ENCODE assay signal across 15 cellular contexts in the genomic region with DNA sequence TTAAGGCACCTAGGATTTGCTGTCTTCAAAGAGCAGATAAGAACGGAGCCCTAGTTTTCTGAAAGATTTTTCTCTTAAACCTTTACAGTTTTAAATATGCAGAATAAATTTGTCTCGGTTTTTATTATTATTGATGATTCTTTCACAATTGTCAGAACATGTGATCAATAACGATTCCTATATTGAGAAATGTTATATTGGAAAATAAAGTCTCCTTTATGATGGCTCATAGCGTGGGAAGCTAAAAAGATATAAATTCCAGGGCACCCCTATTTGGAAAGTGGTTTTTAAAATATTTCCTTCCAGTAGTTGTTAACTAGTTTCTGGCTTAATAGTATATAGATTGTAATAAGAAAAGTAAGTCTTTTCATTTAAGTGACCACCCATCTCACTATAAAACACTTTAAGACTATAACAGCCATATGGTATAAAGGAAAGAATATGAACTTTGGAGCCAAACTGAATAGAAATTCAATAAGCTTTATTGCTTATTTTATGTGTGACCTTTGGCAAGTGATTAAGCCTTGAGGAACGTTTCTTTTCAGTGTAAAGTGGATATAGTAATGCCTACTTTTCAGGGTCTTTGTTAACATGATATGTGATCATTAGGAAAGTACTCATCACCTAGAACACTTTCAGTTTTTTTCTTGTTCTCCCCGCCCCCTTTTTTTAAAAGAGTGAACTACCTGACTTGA.
DNase-seq lines count a peak whose midpoint lies in the region; ATAC-seq, FAIRE-seq and TF ChIP-seq lines count a peak whose summit lies in the region.
"Had no signal": no experiment of that assay in that cellular context is flagged by ENCODE, and none has a peak within 500 bp of the region (broad histone marks: within the 10 kb centered on the region; RNA-seq: fewer than 3 reads in every experiment).

No MANE protein-coding gene starts in this region.

- POLR2A ChIA-PET in AG04450 (lab: Yijun Ruan, JAX), result no interaction called here
- POLR2A ChIA-PET in CD8-positive, alpha-beta memory T cell (lab: Charles Lee), result no interaction called here

- no peaks in the 10 kb centered on the region for H4K20me1 ChIP-seq in astrocyte (ENCODE audit: insufficient read depth, low read length)

- H3K4me1 ChIP-seq in astrocyte (ENCODE audit: insufficient read depth, low read length) (no peaks in the 10 kb centered on the region), mesenchymal stem cell (ENCODE audit: control insufficient read depth, insufficient read depth, low read depth, low read length) (no peaks in the 10 kb centered on the region)
- no peaks in the 10 kb centered on the region for H3K4me1 ChIP-seq in CD8-positive, alpha-beta memory T cell (ENCODE audit: insufficient read depth, low read length)
- H3K4me1 ChIP-seq: Caco-2 had no signal

- no peak overlapping the region for H3K18ac ChIP-seq in mesenchymal stem cell (ENCODE audit: low read depth in 1 of 2, low read length in 2 of 2)

- 75% methylated on average over 4 of the region's 6 CpGs for WGBS in mesenchymal stem cell

- peak overlapping the region; percentile 32; the same call in 1 of the 2 replicates for H3K4me3 Mint-ChIP-seq in HFFc6
- no peak overlapping the region for H3K4me3 Mint-ChIP-seq in astrocyte (ENCODE audit: unreplicated experiment)
- H3K4me3 Mint-ChIP-seq in CD8-positive, alpha-beta memory T cell, result no peak overlapping the region
- H3K4me3 Mint-ChIP-seq: stimulated activated naive CD8-positive, alpha-beta T cell treated with anti-CD3 and anti-CD28 coated beads, Interleukin-15, amount 100 ng/mL, for 72 hours; T-cell had no signal

- H4K8ac ChIP-seq in mesenchymal stem cell (ENCODE audit: low read length), result no peak overlapping the region

- H2AK5ac ChIP-seq in mesenchymal stem cell (ENCODE audit: low read length, severe bottlenecking), result no peak overlapping the region

- H3K9me3 Mint-ChIP-seq in HFFc6 (no peaks in the 10 kb centered on the region), astrocyte (ENCODE audit: unreplicated experiment) (no peaks in the 10 kb centered on the region)
- H3K9me3 Mint-ChIP-seq in CD8-positive, alpha-beta memory T cell, result no peaks in the 10 kb centered on the region
- H3K9me3 Mint-ChIP-seq: activated naive CD4-positive, alpha-beta T cell treated with anti-CD3 and anti-CD28 coated beads, Interleukin-2, amount 50 U/mL, for 72 hours; stimulated activated naive CD8-positive, alpha-beta T cell treated with anti-CD3 and anti-CD28 coated beads, Interleukin-15, amount 100 ng/mL, for 72 hours; T-cell had no signal

- no peak overlapping the region for H2BK5ac ChIP-seq in mesenchymal stem cell (ENCODE audit: low read depth, low read length, poor library complexity, severe bottlenecking)

- no peak overlapping the region for H3K27ac ChIP-seq in AG04450 (ENCODE audit: low read depth, low read length)
- H3K27ac ChIP-seq in astrocyte (ENCODE audit: low read depth, low read length), result no peak overlapping the region
- no peak overlapping the region for H3K27ac ChIP-seq in mesenchymal stem cell (ENCODE audit: low read length, poor library complexity, severe bottlenecking)
- H3K27ac ChIP-seq in CD8-positive, alpha-beta memory T cell (ENCODE audit: low read depth, low read length), result no peak overlapping the region

- no peaks in the 10 kb centered on the region for H3K79me2 ChIP-seq in astrocyte (ENCODE audit: insufficient read depth, low read length)

- no peak overlapping the region for H4K91ac ChIP-seq in mesenchymal stem cell (ENCODE audit: low read length)

- H3K4me1 Mint-ChIP-seq in HFFc6 (ENCODE audit: low read depth), result peaks cover 19% of the 10 kb centered on the region
- H3K4me1 Mint-ChIP-seq in astrocyte (ENCODE audit: low read depth, unreplicated experiment), result no peaks in the 10 kb centered on the region
- peaks cover 0 to 5% (median 3%) of the 10 kb centered on the region in 3 donors for H3K4me1 Mint-ChIP-seq in CD8-positive, alpha-beta memory T cell

- H3K4me2 ChIP-seq in astrocyte (ENCODE audit: low read length) (peak overlapping the region; percentile 30), mesenchymal stem cell (ENCODE audit: low read length, poor library complexity, severe bottlenecking) (no peak overlapping the region)

- H3K79me1 ChIP-seq in mesenchymal stem cell (replicated peaks; ENCODE audit: low read length, poor library complexity, severe bottlenecking), result no peaks in the 10 kb centered on the region

- CTCF ChIA-PET in AG04450 (lab: Charles Lee), result interaction anchor here (0.6 to 3.8 kb wide), 20 partner anchors 9 to 729 kb away, joined by 3 to 33 read pairs (median 4); no protein-coding TSS in a partner anchor
- CTCF ChIA-PET in CD8-positive, alpha-beta memory T cell (lab: Charles Lee), result interaction anchor here (1.1 to 1.4 kb wide), 4 partner anchors 10 to 19 kb away, joined by 3 to 4 read pairs (median 4); no protein-coding TSS in a partner anchor

- H3K9me3 ChIP-seq in AG04450 (ENCODE audit: control insufficient read depth, insufficient read depth, low read length) (no peaks in the 10 kb centered on the region), astrocyte (ENCODE audit: insufficient read depth, low read depth, low read length) (no peaks in the 10 kb centered on the region), mesenchymal stem cell (ENCODE audit: control insufficient read depth, low read length) (no peaks in the 10 kb centered on the region)
- H3K9me3 ChIP-seq in CD8-positive, alpha-beta memory T cell (ENCODE audit: low read length), result no peaks in the 10 kb centered on the region
- H3K9me3 ChIP-seq: Caco-2 had no signal

- H2AFZ ChIP-seq in astrocyte (ENCODE audit: low read depth, low read length) (no peak overlapping the region), mesenchymal stem cell (ENCODE audit: low read depth, low read length) (no peak overlapping the region)

- no peak overlapping the region for H3K23ac ChIP-seq in mesenchymal stem cell (ENCODE audit: low read length in 2 of 2)

- H3K36me3 ChIP-seq in astrocyte (ENCODE audit: insufficient read depth, low read length), result no peaks in the 10 kb centered on the region
- no peaks in the 10 kb centered on the region for H3K36me3 ChIP-seq in mesenchymal stem cell (ENCODE audit: control insufficient read depth in 1 of 2, insufficient read depth in 2 of 2, low read depth in 1 of 2, low read length in 2 of 2)
- H3K36me3 ChIP-seq in CD8-positive, alpha-beta memory T cell (ENCODE audit: insufficient read depth, low read length), result no peaks in the 10 kb centered on the region

- H3K27me3 Mint-ChIP-seq in HFFc6 (ENCODE audit: insufficient read depth), result no peaks in the 10 kb centered on the region
- no peaks in the 10 kb centered on the region for H3K27me3 Mint-ChIP-seq in astrocyte (ENCODE audit: low read depth, unreplicated experiment)
- peaks cover 5 to 36% of the 10 kb centered on the region in 2 donors for H3K27me3 Mint-ChIP-seq in CD8-positive, alpha-beta memory T cell

- H3K27ac Mint-ChIP-seq in HFFc6, result no peak overlapping the region
- no peak overlapping the region for H3K27ac Mint-ChIP-seq in astrocyte (ENCODE audit: unreplicated experiment)
- H3K27ac Mint-ChIP-seq in CD8-positive, alpha-beta memory T cell, result no peak overlapping the region
- H3K27ac Mint-ChIP-seq: stimulated activated naive CD8-positive, alpha-beta T cell treated with anti-CD3 and anti-CD28 coated beads, Interleukin-15, amount 100 ng/mL, for 72 hours; T-cell had no signal

- H3K36me3 Mint-ChIP-seq in HFFc6 (ENCODE audit: low read depth) (no peaks in the 10 kb centered on the region), astrocyte (ENCODE audit: low read depth, unreplicated experiment) (no peaks in the 10 kb centered on the region)
- H3K36me3 Mint-ChIP-seq in CD8-positive, alpha-beta memory T cell, result no peaks in the 10 kb centered on the region
- H3K36me3 Mint-ChIP-seq: activated naive CD4-positive, alpha-beta T cell treated with anti-CD3 and anti-CD28 coated beads, Interleukin-2, amount 50 U/mL, for 72 hours; T-cell had no signal

- H2BK120ac ChIP-seq in mesenchymal stem cell (ENCODE audit: low read depth, low read length), result no peak overlapping the region

- no peak overlapping the region for H3K4ac ChIP-seq in mesenchymal stem cell (ENCODE audit: low read depth in 1 of 2, low read length in 2 of 2)

- H3K9ac ChIP-seq in astrocyte (ENCODE audit: low read length), result no peak overlapping the region
- no peak overlapping the region for H3K9ac ChIP-seq in mesenchymal stem cell (ENCODE audit: low read length)

- H3K27me3 ChIP-seq in AG04450 (ENCODE audit: control insufficient read depth, insufficient read depth, low read length), result no peaks in the 10 kb centered on the region
- no peaks in the 10 kb centered on the region for H3K27me3 ChIP-seq in astrocyte (ENCODE audit: insufficient read depth, low read length)
- H3K27me3 ChIP-seq in mesenchymal stem cell (ENCODE audit: control insufficient read depth in 1 of 2, insufficient read depth in 1 of 2, low read length in 2 of 2), result no peaks in the 10 kb centered on the region
- H3K27me3 ChIP-seq in CD8-positive, alpha-beta memory T cell (ENCODE audit: insufficient read depth, low read length, poor library complexity, severe bottlenecking), result no peaks in the 10 kb centered on the region
- H3K27me3 ChIP-seq: dorsolateral prefrontal cortex had no signal

- H3K4me3 ChIP-seq in AG04450 (ENCODE audit: low read depth, low read length), result no peak overlapping the region
- H3K4me3 ChIP-seq in astrocyte (ENCODE audit: insufficient read depth, low read depth, low read length), result no peak overlapping the region
- no peak overlapping the region for H3K4me3 ChIP-seq in mesenchymal stem cell (ENCODE audit: insufficient read depth in 1 of 2, low read depth in 1 of 2, low read length in 2 of 2)
- H3K4me3 ChIP-seq in CD8-positive, alpha-beta memory T cell (ENCODE audit: low read length), result no peak overlapping the region
- H3K4me3 ChIP-seq: GM12878 had no signal

- TF ChIP-seq CTCF in AG04450 (IDR thresholded peaks at IDR 0.05; ENCODE audit: low read depth, low read length), result no peak
- peak; percentile 29 for TF ChIP-seq CTCF in HFFc6 (IDR thresholded peaks at IDR 0.05)
- no peak for TF ChIP-seq CTCF in astrocyte (IDR thresholded peaks at IDR 0.05; ENCODE audit: insufficient read depth, low read depth, low read length)

- no peak overlapping the region for H2BK12ac ChIP-seq in mesenchymal stem cell (ENCODE audit: low read length in 2 of 2)

- DNase-seq in AG04450 (ENCODE audit: low read depth, low spot score) (peak; percentile 15), HFFc6 (peak; percentile 4), astrocyte (ENCODE audit: low read depth) (peak; percentile 27), mesenchymal stem cell (peak; percentile 8), HPDE6-E6E7 (ENCODE audit: extremely low spot score) (no peak), CD1c-positive myeloid dendritic cell (ENCODE audit: extremely low spot score) (no peak)
- DNase-seq in CD8-positive, alpha-beta memory T cell, result no peak
- DNase-seq: activated T-cell treated with anti-CD3 and anti-CD28 coated beads, Interleukin-2, amount 50 U/mL, for 1 hour had no signal

- H2BK15ac ChIP-seq in mesenchymal stem cell (ENCODE audit: low read depth, poor library complexity, severe bottlenecking), result no peak overlapping the region

- no peak for FAIRE-seq in astrocyte (lab: Jason Lieb, UNC)
- FAIRE-seq: GM12878 had no signal

- H3K14ac ChIP-seq in mesenchymal stem cell (ENCODE audit: low read length in 2 of 2), result no peak overlapping the region

- no peak for ATAC-seq in GM19455 (IDR thresholded peaks at IDR 0.05; ENCODE audit: unreplicated experiment)

Comparison
In these comparisons a context has a peak if more than half of its experiments do, and no peak if none do; other contexts are left out.
1. DNase-seq: peak in AG04450 (single experiment), HFFc6 (single experiment), astrocyte (single experiment) and mesenchymal stem cell (single experiment); none in HPDE6-E6E7 (single experiment), CD1c-positive myeloid dendritic cell (single experiment) and CD8-positive, alpha-beta memory T cell (0 of 5).